In the genomic region with DNA sequence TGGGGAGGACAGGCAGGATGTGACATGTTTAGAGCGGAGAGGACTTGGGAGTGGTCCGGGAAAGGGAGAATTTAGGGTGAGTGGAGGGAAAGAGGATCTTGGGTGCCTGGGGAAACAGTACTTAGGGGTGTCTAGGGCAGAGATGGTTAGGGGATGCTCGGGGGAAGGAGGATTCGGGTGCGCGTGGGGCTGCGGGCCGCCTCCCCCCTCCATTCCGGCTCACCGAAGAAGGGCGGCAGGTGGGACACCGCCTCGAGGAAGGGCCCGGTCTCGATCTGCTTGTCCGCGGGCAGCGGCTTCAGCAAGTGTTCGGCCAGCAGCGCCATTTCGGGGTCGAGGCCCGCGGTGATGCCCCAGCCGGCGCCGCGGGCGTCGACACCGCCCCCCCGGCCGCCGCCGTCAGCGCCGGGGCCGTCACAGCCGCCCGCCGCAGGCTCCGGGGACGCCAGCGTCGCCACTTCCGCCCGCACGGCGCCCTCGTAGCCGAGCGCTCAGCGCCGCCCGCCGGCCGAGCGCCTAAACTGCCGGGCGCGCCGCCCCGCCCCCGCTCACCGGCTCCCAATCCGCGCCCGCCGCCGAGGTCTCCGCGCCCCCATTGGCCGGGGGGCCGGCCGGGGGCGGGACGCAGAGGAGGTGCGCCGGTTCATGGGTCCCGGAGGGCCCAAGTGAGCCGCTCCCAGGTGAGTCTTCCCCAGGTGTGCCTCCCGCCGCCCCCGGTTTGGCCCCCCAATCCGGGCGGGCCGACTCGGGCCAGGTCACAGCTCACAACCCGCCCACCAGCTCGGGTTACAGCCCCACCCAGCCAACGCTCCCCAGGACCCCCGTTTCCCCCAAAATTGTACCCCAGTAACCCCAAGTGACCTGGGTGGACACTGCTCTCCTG, we compare ENCODE assay signal across 8 cellular contexts. TPM values are rescaled to one million over a fixed set of nuclear protein-coding genes. Genes with fewer than 3 reads are reported as not detected.
A peak's percentile ranks its signal among the peaks of the same experiment; 100 is the strongest.
DNase-seq lines count a peak whose midpoint lies in the region; ATAC-seq and TF ChIP-seq lines count a peak whose summit lies in the region.

A gene with protein sequence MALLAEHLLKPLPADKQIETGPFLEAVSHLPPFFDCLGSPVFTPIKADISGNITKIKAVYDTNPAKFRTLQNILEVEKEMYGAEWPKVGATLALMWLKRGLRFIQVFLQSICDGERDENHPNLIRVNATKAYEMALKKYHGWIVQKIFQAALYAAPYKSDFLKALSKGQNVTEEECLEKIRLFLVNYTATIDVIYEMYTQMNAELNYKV (minus strand): TSS at position 493 of the 883 bp plus-strand sequence. CDS start 167 bp downstream, at position 326.

- H3K18ac ChIP-seq in trophoblast cell (ENCODE audit: low read length) = peak within 1 kb of the TSS; percentile 83

- DNase-seq in GM10248 (ENCODE audit: extremely low spot score) = peak; percentile 98
- DNase-seq in HEK293T (ENCODE audit: extremely low spot score) = peak; percentile 95
- DNase-seq in NAMALWA (ENCODE audit: low spot score) = peak; percentile 89
- peak; percentile 98 for DNase-seq in activated naive CD8-positive, alpha-beta T cell treated with anti-CD3 and anti-CD28 coated beads, Interleukin-2, amount 10 ng/mL, durations not matched to agents 7 days and 5 days
- DNase-seq in Right ventricle myocardium superior = peak; percentile 92
- DNase-seq in trophoblast cell = peak; percentile 92 to 97
- peak; percentile 67 to 73 for DNase-seq in tibial nerve (ENCODE audit: low spot score in 2 of 2)

- intact Hi-C loops in Right ventricle myocardium superior (cut with DNase I) = loop anchor here (2.0 kb wide), 1 partner anchor 75 kb away; no protein-coding TSS in a partner anchor

- H4K91ac ChIP-seq in trophoblast cell (ENCODE audit: low read depth, low read length) = peak within 1 kb of the TSS; percentile 87

- H3K4me1 ChIP-seq in trophoblast cell (ENCODE audit: control insufficient read depth in 1 of 2, insufficient read depth in 2 of 2, low read length in 2 of 2) (peaks cover 14 to 16% of the 10 kb centered on the region in 2 experiments), tibial nerve (peaks cover 0 to 49% (median 31%) of the 10 kb centered on the region in 4 donors)

- H3K23ac ChIP-seq in trophoblast cell (ENCODE audit: low read length) = no peak within 1 kb of the TSS

- CTCF ChIA-PET in GM10248 (lab: Yijun Ruan, JAX) (interaction anchor here (1.0 to 4.4 kb wide), 4 partner anchors 13 to 76 kb away, joined by 3 to 26 read pairs (median 6); no protein-coding TSS in a partner anchor), HEK293T (lab: Yijun Ruan, JAX) (no interaction called here)

- H3K4me2 ChIP-seq in SU-DHL-6 (ENCODE audit: low read depth, low read length, poor library complexity, severe bottlenecking) (peak within 1 kb of the TSS; percentile 94), trophoblast cell (ENCODE audit: low read length) (peak within 1 kb of the TSS; percentile 85)

- H3K9me2 ChIP-seq in SU-DHL-6 (replicated peaks; ENCODE audit: insufficient read depth, low read length) = no peaks in the 10 kb centered on the region

- H2AK5ac ChIP-seq in trophoblast cell (ENCODE audit: low read length) = peak within 1 kb of the TSS; percentile 50

- peak; percentile 96 for ATAC-seq in activated naive CD8-positive, alpha-beta T cell treated with anti-CD3 and anti-CD28 coated beads, Interleukin-2, amount 10 ng/mL, durations not matched to agents 7 days and 5 days (ENCODE audit: low read depth)
- peak; percentile 100 for ATAC-seq in Right ventricle myocardium superior (ENCODE audit: poor library complexity)

- peak within 1 kb of the TSS; percentile 92 for H4K12ac ChIP-seq in trophoblast cell (ENCODE audit: low read depth, low read length)

- H2BK120ac ChIP-seq in trophoblast cell (ENCODE audit: insufficient read depth, low read length, poor library complexity) = peak within 1 kb of the TSS; percentile 90

- H3K79me2 ChIP-seq in SU-DHL-6 (ENCODE audit: insufficient read depth, low read length) (no peaks in the 10 kb centered on the region), trophoblast cell (ENCODE audit: control insufficient read depth, insufficient read depth, low read length, poor library complexity) (peaks cover 3% of the 10 kb centered on the region)

- peak; percentile 93 for TF ChIP-seq CTCF in GM10248 (IDR thresholded peaks at IDR 0.05; ENCODE audit: control extremely low read depth, extremely low read depth, low read depth, missing control alignments)
- TF ChIP-seq CTCF in SU-DHL-6 (IDR thresholded peaks at IDR 0.05; ENCODE audit: insufficient read depth, low read length, poor library complexity, severe bottlenecking) = no peak
- TF ChIP-seq CTCF in tibial nerve (IDR thresholded peaks at IDR 0.05) = peak; percentile 48 to 99 (median 96)

- H3K27ac Mint-ChIP-seq in activated naive CD8-positive, alpha-beta T cell treated with anti-CD3 and anti-CD28 coated beads, Interleukin-2, amount 10 ng/mL, durations not matched to agents 7 days and 5 days = peak within 1 kb of the TSS; percentile 90

- peak within 1 kb of the TSS; percentile 93 for H2AFZ ChIP-seq in SU-DHL-6 (ENCODE audit: low read depth, low read length, severe bottlenecking)
- peak within 1 kb of the TSS; percentile 91 for H2AFZ ChIP-seq in trophoblast cell (ENCODE audit: insufficient read depth, low read length, poor library complexity)

- peak within 1 kb of the TSS; percentile 65 for H3K4ac ChIP-seq in trophoblast cell (ENCODE audit: low read depth, low read length)

- H3K27me3 Mint-ChIP-seq in activated naive CD8-positive, alpha-beta T cell treated with anti-CD3 and anti-CD28 coated beads, Interleukin-2, amount 10 ng/mL, durations not matched to agents 7 days and 5 days = peaks cover 14% of the 10 kb centered on the region

- H3F3A ChIP-seq in SU-DHL-6 (ENCODE audit: insufficient read depth) = no peaks in the 10 kb centered on the region

- WGBS in trophoblast cell (ENCODE audit: extremely low coverage, insufficient coverage, insufficient read length) = no CpG with 5 or more reads among the region's 92 CpGs
- 0% methylated on average over 22 to 36 of the region's 92 CpGs for WGBS in tibial nerve, 2 donors

- H2BK12ac ChIP-seq in trophoblast cell (ENCODE audit: low read length) = peak within 1 kb of the TSS; percentile 68

- H3K9me3 ChIP-seq in SU-DHL-6 (ENCODE audit: insufficient read depth, low read length) (no peaks in the 10 kb centered on the region), trophoblast cell (ENCODE audit: insufficient read depth, low read depth, low read length) (no peaks in the 10 kb centered on the region), tibial nerve (no peaks in the 10 kb centered on the region)

- peak in 1 of 2 donors; percentile 47 for TF ChIP-seq EP300 in tibial nerve (IDR thresholded peaks at IDR 0.05)

- no peaks in the 10 kb centered on the region for H3K9me3 Mint-ChIP-seq in activated naive CD8-positive, alpha-beta T cell treated with anti-CD3 and anti-CD28 coated beads, Interleukin-2, amount 10 ng/mL, durations not matched to agents 7 days and 5 days

- peak within 1 kb of the TSS; percentile 94 for H4K8ac ChIP-seq in trophoblast cell (ENCODE audit: low read depth, low read length)

- peaks cover 5% of the 10 kb centered on the region for H3K79me1 ChIP-seq in trophoblast cell (ENCODE audit: low read length)

- H3K27me3 ChIP-seq in SU-DHL-6 (ENCODE audit: low read length) (no peaks in the 10 kb centered on the region), trophoblast cell (ENCODE audit: insufficient read depth, low read length) (no peaks in the 10 kb centered on the region), tibial nerve (no peaks in the 10 kb centered on the region)

- TF ChIP-seq POLR2A in tibial nerve (IDR thresholded peaks at IDR 0.05) = peak; percentile 57 to 70

- no peak within 1 kb of the TSS for H3K27ac ChIP-seq in SU-DHL-6 (ENCODE audit: low read depth, low read length)
- no peak within 1 kb of the TSS for H3K27ac ChIP-seq in trophoblast cell (ENCODE audit: low read depth, low read length)
- H3K27ac ChIP-seq in tibial nerve = peak within 1 kb of the TSS; percentile 81 to 94 (median 90)

- POLR2A ChIA-PET in GM10248 (lab: Yijun Ruan, JAX) (no interaction called here), HEK293T (lab: Yijun Ruan, JAX) (no interaction called here)
- POLR2A ChIA-PET in activated naive CD8-positive, alpha-beta T cell treated with anti-CD3 and anti-CD28 coated beads, Interleukin-2, amount 10 ng/mL, durations not matched to agents 7 days and 5 days (lab: Charles Lee) = interaction anchor here (1.2 kb wide), 1 partner anchor 20 kb away, joined by 3 read pairs; no protein-coding TSS in a partner anchor

- H3K4me3 Mint-ChIP-seq in activated naive CD8-positive, alpha-beta T cell treated with anti-CD3 and anti-CD28 coated beads, Interleukin-2, amount 10 ng/mL, durations not matched to agents 7 days and 5 days = peak within 1 kb of the TSS; percentile 93

- H3K9ac ChIP-seq in SU-DHL-6 (ENCODE audit: low read length) = peak within 1 kb of the TSS; percentile 86
- H3K9ac ChIP-seq in trophoblast cell (ENCODE audit: low read length) = peak within 1 kb of the TSS; percentile 86

- peak within 1 kb of the TSS; percentile 68 for H3K4me3 ChIP-seq in SU-DHL-6 (ENCODE audit: insufficient read depth, low read length, poor library complexity, severe bottlenecking)
- peak within 1 kb of the TSS; percentile 86 for H3K4me3 ChIP-seq in trophoblast cell (ENCODE audit: low read depth, low read length)
- H3K4me3 ChIP-seq in tibial nerve = peak within 1 kb of the TSS; percentile 79 to 92 (median 84)

- H4K20me1 ChIP-seq in SU-DHL-6 (ENCODE audit: low read depth, low read length) = no peaks in the 10 kb centered on the region

- peak within 1 kb of the TSS; percentile 90 for H3K14ac ChIP-seq in trophoblast cell (ENCODE audit: low read length)

- H3K36me3 Mint-ChIP-seq in activated naive CD8-positive, alpha-beta T cell treated with anti-CD3 and anti-CD28 coated beads, Interleukin-2, amount 10 ng/mL, durations not matched to agents 7 days and 5 days = no peaks in the 10 kb centered on the region

- H3K36me3 ChIP-seq in SU-DHL-6 (ENCODE audit: low read length) = no peaks in the 10 kb centered on the region
- H3K36me3 ChIP-seq in trophoblast cell (ENCODE audit: control insufficient read depth in 1 of 2, insufficient read depth in 2 of 2, low read length in 2 of 2) = no peaks in the 10 kb centered on the region
- H3K36me3 ChIP-seq in tibial nerve = no peaks in the 10 kb centered on the region

- H2BK5ac ChIP-seq in trophoblast cell (ENCODE audit: low read depth, low read length, poor library complexity) = peak within 1 kb of the TSS; percentile 3

- peaks cover 28% of the 10 kb centered on the region for H3K4me1 Mint-ChIP-seq in activated naive CD8-positive, alpha-beta T cell treated with anti-CD3 and anti-CD28 coated beads, Interleukin-2, amount 10 ng/mL, durations not matched to agents 7 days and 5 days

TF ChIP-seq in HEK293T, 16 proteins besides CTCF, POLR2A, EP300 and RAD21 (continues in another document):
- peak; percentile 62; the same call in 1 of the 2 replicates for TF ChIP-seq ARNT (IDR thresholded peaks at IDR 0.05)
- TF ChIP-seq FOXM1 (IDR thresholded peaks at IDR 0.05; ENCODE audit: borderline replicate concordance) = peak; percentile 72
- no peak for TF ChIP-seq SUZ12 (IDR thresholded peaks at IDR 0.05)
- TF ChIP-seq L3MBTL2 (conservative IDR thresholded peaks at IDR 0.05) = 0 out of 2 replicates have a peak, but pooled peaks have one; percentile 16

RNA-seq across cellular contexts. Expression of the gene that starts here (rescaled TPM):
- total RNA-seq in activated naive CD8-positive, alpha-beta T cell treated with anti-CD3 and anti-CD28 coated beads, Interleukin-2, amount 10 ng/mL, durations not matched to agents 7 days and 5 days = 10 to 100 TPM; 18.3 to 20.2 TPM
- total RNA-seq in Right ventricle myocardium superior (18.6 TPM), tibial nerve (10 to 100 TPM; 42.0 to 71.7 (median 49.7) TPM)
- 20.7 and 21.0 TPM in 2 replicates for polyA plus RNA-seq in trophoblast cell (2013)

Comparison
In these comparisons a context has a peak if more than half of its experiments do, and no peak if none do; other contexts are left out.
1. H3K27ac ChIP-seq: peak in tibial nerve (4 of 4); none in SU-DHL-6 (single experiment) and trophoblast cell (single experiment).
2. Peak in every context shown above with its lines, with median percentiles within 50 percentile points of each other: DNase-seq and H3K4me3 ChIP-seq.